8 cellular contexts compared by ENCODE assay signal in the genomic region with DNA sequence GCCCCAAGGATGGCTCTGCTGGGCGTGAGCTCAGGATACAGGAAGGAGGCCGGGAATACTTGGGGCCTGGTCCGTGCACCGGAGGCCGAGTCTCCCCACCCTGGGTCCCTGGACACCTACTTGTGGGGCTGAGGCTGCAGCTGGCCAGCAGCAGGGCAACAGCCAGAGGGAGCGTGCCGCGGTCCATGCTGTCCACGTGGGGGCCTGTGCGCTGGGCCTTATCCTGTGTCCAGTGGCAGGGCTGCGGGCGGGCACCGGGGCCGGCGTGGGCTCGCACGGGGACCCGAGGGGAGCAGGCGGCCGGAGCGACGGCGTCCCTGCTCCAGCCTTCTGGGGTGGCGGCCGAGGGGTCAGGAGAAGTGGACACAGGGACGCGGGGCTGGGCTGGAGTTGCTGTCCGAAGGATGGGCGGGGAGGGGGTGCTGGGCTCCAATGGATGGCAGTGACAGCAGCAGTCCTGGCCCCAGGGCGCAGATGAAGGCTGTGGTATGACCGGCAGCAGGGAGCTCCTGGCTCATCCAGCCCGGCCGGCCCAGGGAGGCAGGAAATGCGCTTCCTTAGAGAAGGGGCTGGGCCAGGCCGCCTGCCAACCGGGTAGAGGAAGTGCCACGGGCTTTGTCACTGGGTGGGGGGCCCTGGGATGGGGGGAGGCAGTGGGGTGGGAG. TPM values are rescaled to one million over a fixed set of nuclear protein-coding genes. Genes with fewer than 3 reads are reported as not detected.
DNase-seq lines count a peak whose midpoint lies in the region; ATAC-seq and TF ChIP-seq lines count a peak whose summit lies in the region.

A gene (minus strand): TSS at position 490 of the 665 bp plus-strand sequence. CDS start 303 bp downstream, at position 187.

- peaks cover 4 to 6% of the 10 kb centered on the region in 2 donors for H3K9me3 Mint-ChIP-seq in activated T-cell treated with anti-CD3 and anti-CD28 coated beads, Interleukin-2, amount 50 U/mL, for 72 hours

- peak; percentile 58 for DNase-seq in stimulated activated CD4-positive, alpha-beta T cell treated with anti-CD3 and anti-CD28 coated beads, Interleukin-15, amount 100 ng/mL, for 24 hours
- no peak for DNase-seq in stimulated activated CD4-positive, alpha-beta T cell treated with anti-CD3 and anti-CD28 coated beads, Interleukin-4, amount 100 ng/mL, for 1 hour
- DNase-seq in activated T-cell treated with anti-CD3 and anti-CD28 coated beads, Interleukin-2, amount 50 U/mL, for 72 hours: peak; percentile 41 to 55
- DNase-seq in foreskin fibroblast (peak; percentile 67 to 87), omental fat pad (ENCODE audit: low spot score) (no peak), NCI-H2171 (lab: John Stamatoyannopoulos, UW) (no peak), NCI-H2107 (lab: John Stamatoyannopoulos, UW) (no peak), NCI-H1694 (lab: John Stamatoyannopoulos, UW) (no peak)

- TF ChIP-seq CTCF in foreskin fibroblast (IDR thresholded peaks at IDR 0.05; ENCODE audit: low read depth, low read length) (no peak), omental fat pad (IDR thresholded peaks at IDR 0.05) (no peak)

- peak within 1 kb of the TSS; percentile 69 to 75 for H3K4me3 ChIP-seq in foreskin fibroblast (ENCODE audit: low read depth in 1 of 2, low read length in 2 of 2)

- H3K27me3 Mint-ChIP-seq in activated T-cell treated with anti-CD3 and anti-CD28 coated beads, Interleukin-2, amount 50 U/mL, for 72 hours (ENCODE audit: low read depth): no peaks in the 10 kb centered on the region

- peak within 1 kb of the TSS; percentile 92 to 93 for H3K4me3 Mint-ChIP-seq in activated T-cell treated with anti-CD3 and anti-CD28 coated beads, Interleukin-2, amount 50 U/mL, for 72 hours

- H3K36me3 Mint-ChIP-seq in activated T-cell treated with anti-CD3 and anti-CD28 coated beads, Interleukin-2, amount 50 U/mL, for 72 hours (ENCODE audit: insufficient read depth in 2 of 2): peaks cover 3 to 7% of the 10 kb centered on the region in 2 donors

- peaks cover 43% of the 10 kb centered on the region for H3K4me1 Mint-ChIP-seq in activated T-cell treated with anti-CD3 and anti-CD28 coated beads, Interleukin-2, amount 50 U/mL, for 72 hours (ENCODE audit: low read depth)

- H3K27ac Mint-ChIP-seq in activated T-cell treated with anti-CD3 and anti-CD28 coated beads, Interleukin-2, amount 50 U/mL, for 72 hours: peak within 1 kb of the TSS; percentile 91

- peak; percentile 65 to 80 for ATAC-seq in activated T-cell treated with anti-CD3 and anti-CD28 coated beads, Interleukin-2, amount 50 U/mL, for 72 hours (replicated peaks in 1 of 2)
- peak; percentile 54 for ATAC-seq in omental fat pad (ENCODE audit: low FRiP score)

RNA-seq across cellular contexts. Expression of the gene that starts here (rescaled TPM):
- 10 to 100 TPM; 11.1 to 14.4 TPM for total RNA-seq in activated T-cell treated with anti-CD3 and anti-CD28 coated beads, Interleukin-2, amount 50 U/mL, for 72 hours
- 100 to 1,000 TPM in 2 of 4 donors, 10 to 100 TPM in 2; 34.3 to 200 (median 120) TPM for total RNA-seq in omental fat pad

Comparison
In these comparisons a context has a peak if more than half of its experiments do, and no peak if none do; other contexts are left out.
1. DNase-seq: peak in stimulated activated CD4-positive, alpha-beta T cell treated with anti-CD3 and anti-CD28 coated beads, Interleukin-15, amount 100 ng/mL, for 24 hours (single experiment), activated T-cell treated with anti-CD3 and anti-CD28 coated beads, Interleukin-2, amount 50 U/mL, for 72 hours (2 of 2) and foreskin fibroblast (2 of 2); none in stimulated activated CD4-positive, alpha-beta T cell treated with anti-CD3 and anti-CD28 coated beads, Interleukin-4, amount 100 ng/mL, for 1 hour (single experiment), omental fat pad (single experiment), NCI-H2171 (single experiment), NCI-H2107 (single experiment) and NCI-H1694 (single experiment).